ENCODE assay signal across 11 cellular contexts in the genomic region with DNA sequence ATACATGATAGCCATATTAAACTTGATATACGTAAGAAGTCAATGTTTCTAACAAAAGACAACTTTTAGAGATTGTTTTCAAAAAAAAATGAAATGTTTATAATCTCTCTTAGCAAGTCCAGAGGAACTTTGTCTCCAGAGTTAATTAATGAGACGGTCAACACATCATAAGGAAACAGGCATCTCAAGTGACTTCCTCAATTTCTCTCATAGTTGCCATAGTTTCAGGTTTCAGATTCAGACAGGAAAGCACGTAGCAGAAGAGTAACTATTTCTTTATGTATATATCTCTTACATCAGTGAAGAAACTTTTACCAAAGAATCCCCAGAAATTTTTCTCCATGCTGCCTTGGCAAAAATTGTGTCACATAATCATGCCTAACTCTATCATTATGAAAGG.
DNase-seq lines count a peak whose midpoint lies in the region; ATAC-seq and TF ChIP-seq lines count a peak whose summit lies in the region.
"Had no signal": no experiment of that assay in that cellular context is flagged by ENCODE, and none has a peak within 500 bp of the region (broad histone marks: within the 10 kb centered on the region; RNA-seq: fewer than 3 reads in every experiment).

No MANE protein-coding gene starts in this region.

- intact Hi-C loops in sigmoid colon (cut with DNase I): no loop called here

- H3K79me2 ChIP-seq in osteoblast (ENCODE audit: insufficient read depth, low read length): no peaks in the 10 kb centered on the region

- peak; percentile 3 for DNase-seq in OCI-M1 (lab: John Stamatoyannopoulos, UW)
- no peak for DNase-seq in substantia nigra (lab: John Stamatoyannopoulos, UW)
- DNase-seq in sigmoid colon: no peak
- DNase-seq in osteoblast (ENCODE audit: insufficient read length, low spot score, missing footprints): no peak
- no peak for DNase-seq in UCSD-AML1 (lab: John Stamatoyannopoulos, UW; ENCODE audit: unreplicated experiment)
- DNase-seq: activated CD4-positive, alpha-beta T cell treated with anti-CD3 and anti-CD28 coated beads, Interleukin-2, amount 50 U/mL, for 4 hours; CD4-positive, alpha-beta memory T cell; ovary had no signal

- H3K4me3 ChIP-seq in sigmoid colon: no peak overlapping the region
- no peak overlapping the region for H3K4me3 ChIP-seq in osteoblast (ENCODE audit: insufficient read depth, low read length)
- H3K4me3 ChIP-seq: ovary had no signal

- H2AFZ ChIP-seq in osteoblast (ENCODE audit: low read length): no peak overlapping the region

- no peak for TF ChIP-seq POLR2A in sigmoid colon (IDR thresholded peaks at IDR 0.05)

- TF ChIP-seq CTCF in sigmoid colon (IDR thresholded peaks at IDR 0.05): no peak
- no peak for TF ChIP-seq CTCF in osteoblast (IDR thresholded peaks at IDR 0.05; ENCODE audit: extremely low read depth, low read depth, low read length)

- no peaks in the 10 kb centered on the region for H3K9me3 ChIP-seq in sigmoid colon
- peaks cover 2% of the 10 kb centered on the region for H3K9me3 ChIP-seq in osteoblast (ENCODE audit: low read depth, low read length)
- H3K9me3 ChIP-seq: ovary had no signal

- H3K4me1 ChIP-seq in sigmoid colon (no peaks in the 10 kb centered on the region), osteoblast (ENCODE audit: insufficient read depth, low read length) (no peaks in the 10 kb centered on the region)

- H3K36me3 ChIP-seq in sigmoid colon (no peaks in the 10 kb centered on the region), osteoblast (ENCODE audit: insufficient read depth, low read length) (no peaks in the 10 kb centered on the region)
- H3K36me3 ChIP-seq: ovary had no signal

- WGBS in sigmoid colon, 2 donors: 12 to 34% methylated on average over 3 of the region's 3 CpGs

- H3K27ac ChIP-seq in substantia nigra (ENCODE audit: low read depth, low read length, poor library complexity, severe bottlenecking) (no peak overlapping the region), sigmoid colon (no peak overlapping the region), osteoblast (ENCODE audit: low read depth, low read length) (no peak overlapping the region)
- H3K27ac ChIP-seq: ovary had no signal

- no peaks in the 10 kb centered on the region for H4K20me1 ChIP-seq in osteoblast (ENCODE audit: insufficient read depth, low read length)

- ATAC-seq in GM18519 (IDR thresholded peaks at IDR 0.05; ENCODE audit: low FRiP score, unreplicated experiment) (peak; percentile 97), GM21515 (IDR thresholded peaks at IDR 0.05; ENCODE audit: unreplicated experiment) (peak; percentile 95), HG03103 (IDR thresholded peaks at IDR 0.05; ENCODE audit: low read depth, unreplicated experiment) (peak; percentile 100)

- no peak for TF ChIP-seq EP300 in sigmoid colon (IDR thresholded peaks at IDR 0.05)

- no peak overlapping the region for H3K4me2 ChIP-seq in osteoblast (ENCODE audit: insufficient read depth, low read length)

- H3K27me3 ChIP-seq in sigmoid colon: no peaks in the 10 kb centered on the region
- no peaks in the 10 kb centered on the region for H3K27me3 ChIP-seq in osteoblast (ENCODE audit: insufficient read depth, low read length)
